13 cellular contexts compared by ENCODE assay signal in the genomic region with DNA sequence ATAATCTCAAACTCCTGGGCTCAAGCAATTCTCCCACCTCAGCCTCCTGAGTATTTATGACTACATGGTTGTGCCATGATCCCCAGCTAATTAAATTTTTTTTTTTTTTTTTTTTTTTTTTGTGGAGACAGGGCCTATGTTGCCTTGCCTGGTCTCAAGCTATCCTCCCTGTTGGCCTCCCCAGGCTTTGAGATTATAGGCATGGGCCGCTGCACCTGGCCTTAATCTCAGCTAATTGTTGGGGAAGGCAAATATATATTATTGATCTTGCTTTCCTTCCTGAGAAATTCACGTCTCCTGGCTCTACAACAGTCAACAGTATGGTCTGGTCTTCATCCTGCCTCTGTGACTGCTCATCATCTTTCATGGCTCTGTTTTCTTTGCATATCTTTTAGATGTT. TPM values are rescaled to one million over a fixed set of nuclear protein-coding genes. Genes with fewer than 3 reads are reported as not detected.
DNase-seq lines count a peak whose midpoint lies in the region; ATAC-seq and TF ChIP-seq lines count a peak whose summit lies in the region.
"Had no signal": no experiment of that assay in that cellular context is flagged by ENCODE, and none has a peak within 500 bp of the region (broad histone marks: within the 10 kb centered on the region; RNA-seq: fewer than 3 reads in every experiment).

No MANE protein-coding gene starts in this region.

- H2BK5ac ChIP-seq in mesenchymal stem cell (ENCODE audit: low read depth, low read length, poor library complexity, severe bottlenecking), result no peak overlapping the region
- H2BK5ac ChIP-seq in trophoblast cell (ENCODE audit: low read depth, low read length, poor library complexity), result no peak overlapping the region

- no peak overlapping the region for H2BK120ac ChIP-seq in mesenchymal stem cell (ENCODE audit: low read depth, low read length)
- H2BK120ac ChIP-seq in trophoblast cell (ENCODE audit: insufficient read depth, low read length, poor library complexity), result no peak overlapping the region

- H3K4me1 ChIP-seq in heart right ventricle (peaks cover 0 to 18% (median 0%) of the 10 kb centered on the region in 9 donors), mesenchymal stem cell (ENCODE audit: control insufficient read depth, insufficient read depth, low read depth, low read length) (peaks cover 4% of the 10 kb centered on the region), trophoblast cell (ENCODE audit: control insufficient read depth in 1 of 2, insufficient read depth in 2 of 2, low read length in 2 of 2) (no peaks in the 10 kb centered on the region)
- H3K4me1 ChIP-seq: Caco-2 had no signal

- H3K27ac ChIP-seq in heart right ventricle (no peak overlapping the region), mesenchymal stem cell (ENCODE audit: low read length, poor library complexity, severe bottlenecking) (no peak overlapping the region), trophoblast cell (ENCODE audit: low read depth, low read length) (no peak overlapping the region)
- H3K27ac ChIP-seq: A549 had no signal

- H3K27me3 ChIP-seq in heart right ventricle (no peaks in the 10 kb centered on the region), mesenchymal stem cell (ENCODE audit: control insufficient read depth in 1 of 2, insufficient read depth in 1 of 2, low read length in 2 of 2) (no peaks in the 10 kb centered on the region), trophoblast cell (ENCODE audit: insufficient read depth, low read length) (no peaks in the 10 kb centered on the region)

- H3K9me3 ChIP-seq in heart right ventricle (peaks cover 0 to 13% (median 6%) of the 10 kb centered on the region in 11 donors), mesenchymal stem cell (ENCODE audit: control insufficient read depth, low read length) (peaks cover 12% of the 10 kb centered on the region), trophoblast cell (ENCODE audit: insufficient read depth, low read depth, low read length) (no peaks in the 10 kb centered on the region)

- no peak overlapping the region for H3K23ac ChIP-seq in mesenchymal stem cell (ENCODE audit: low read length in 2 of 2)
- H3K23ac ChIP-seq in trophoblast cell (ENCODE audit: low read length), result no peak overlapping the region

- H3K9ac ChIP-seq in mesenchymal stem cell (ENCODE audit: low read length) (no peak overlapping the region), trophoblast cell (ENCODE audit: low read length) (no peak overlapping the region)

- WGBS in heart right ventricle, 2 donors, result 96 to 99% methylated on average over 2 of the region's 2 CpGs
- 100% methylated on average over 2 of the region's 2 CpGs for WGBS in mesenchymal stem cell
- WGBS in trophoblast cell (ENCODE audit: extremely low coverage, insufficient coverage, insufficient read length), result no CpG with 5 or more reads among the region's 2 CpGs

- ATAC-seq in Right ventricle myocardium inferior, result no peak
- no peak for ATAC-seq in heart right ventricle
- ATAC-seq: A549, GM23338 had no signal

- peaks cover 0 to 65% (median 25%) of the 10 kb centered on the region in 9 donors for H3K36me3 ChIP-seq in heart right ventricle
- H3K36me3 ChIP-seq in mesenchymal stem cell (ENCODE audit: control insufficient read depth in 1 of 2, insufficient read depth in 2 of 2, low read depth in 1 of 2, low read length in 2 of 2), result peaks cover 21 to 49% of the 10 kb centered on the region in 2 experiments
- H3K36me3 ChIP-seq in trophoblast cell (ENCODE audit: control insufficient read depth in 1 of 2, insufficient read depth in 2 of 2, low read length in 2 of 2), result peaks cover 16 to 22% of the 10 kb centered on the region in 2 experiments

- H3K4me2 ChIP-seq in mesenchymal stem cell (ENCODE audit: low read length, poor library complexity, severe bottlenecking), result no peak overlapping the region
- H3K4me2 ChIP-seq in trophoblast cell (ENCODE audit: low read length), result no peak overlapping the region
- H3K4me2 ChIP-seq: A549, GM23338 had no signal

- H3K79me1 ChIP-seq in mesenchymal stem cell (replicated peaks; ENCODE audit: low read length, poor library complexity, severe bottlenecking), result peaks cover 11% of the 10 kb centered on the region
- no peaks in the 10 kb centered on the region for H3K79me1 ChIP-seq in trophoblast cell (ENCODE audit: low read length)

- H2AFZ ChIP-seq in mesenchymal stem cell (ENCODE audit: low read depth, low read length) (no peak overlapping the region), trophoblast cell (ENCODE audit: insufficient read depth, low read length, poor library complexity) (no peak overlapping the region)
- H2AFZ ChIP-seq: GM23338 had no signal

- no peak overlapping the region for H2BK12ac ChIP-seq in mesenchymal stem cell (ENCODE audit: low read length in 2 of 2)
- H2BK12ac ChIP-seq in trophoblast cell (ENCODE audit: low read length), result no peak overlapping the region

- H2BK15ac ChIP-seq in mesenchymal stem cell (ENCODE audit: low read depth, poor library complexity, severe bottlenecking), result no peak overlapping the region

- H2AK5ac ChIP-seq in mesenchymal stem cell (ENCODE audit: low read length, severe bottlenecking), result no peak overlapping the region
- no peak overlapping the region for H2AK5ac ChIP-seq in trophoblast cell (ENCODE audit: low read length)

- H3K4ac ChIP-seq in mesenchymal stem cell (ENCODE audit: low read depth in 1 of 2, low read length in 2 of 2), result no peak overlapping the region
- no peak overlapping the region for H3K4ac ChIP-seq in trophoblast cell (ENCODE audit: low read depth, low read length)

- H4K91ac ChIP-seq in mesenchymal stem cell (ENCODE audit: low read length), result no peak overlapping the region
- no peak overlapping the region for H4K91ac ChIP-seq in trophoblast cell (ENCODE audit: low read depth, low read length)

- DNase-seq in Right ventricle myocardium inferior (ENCODE audit: missing footprints) (peak; percentile 53), heart right ventricle (no peak), NCI-H146 (lab: John Stamatoyannopoulos, UW) (peak; percentile 97), mesenchymal stem cell (no peak), trophoblast cell (no peak), NCI-H1436 treated with DMSO at 0.1 percent for 48 hours (lab: John Stamatoyannopoulos, UW) (no peak)
- DNase-seq: Caco-2; CD8-positive, alpha-beta memory T cell; DND-41; GDM1; H7 had no signal

- H3K14ac ChIP-seq in mesenchymal stem cell (ENCODE audit: low read length in 2 of 2) (no peak overlapping the region), trophoblast cell (ENCODE audit: low read length) (no peak overlapping the region)

- no peak for TF ChIP-seq CTCF in heart right ventricle (IDR thresholded peaks at IDR 0.05)

- intact Hi-C loops in Right ventricle myocardium inferior (cut with DNase I), result no loop called here
- intact Hi-C loops in heart right ventricle (cut with DNase I), result no loop called here

- H3K79me2 ChIP-seq in trophoblast cell (ENCODE audit: control insufficient read depth, insufficient read depth, low read length, poor library complexity), result peaks cover 2% of the 10 kb centered on the region

- H4K8ac ChIP-seq in mesenchymal stem cell (ENCODE audit: low read length) (peak overlapping the region; percentile 23), trophoblast cell (ENCODE audit: low read depth, low read length) (no peak overlapping the region)

- no peak overlapping the region for H3K4me3 ChIP-seq in heart right ventricle
- no peak overlapping the region for H3K4me3 ChIP-seq in mesenchymal stem cell (ENCODE audit: insufficient read depth in 1 of 2, low read depth in 1 of 2, low read length in 2 of 2)
- no peak overlapping the region for H3K4me3 ChIP-seq in trophoblast cell (ENCODE audit: low read depth, low read length)
- H3K4me3 ChIP-seq: A549, GM23338 had no signal

- peak overlapping the region in 1 of 2 experiments; percentile 21 for H3K18ac ChIP-seq in mesenchymal stem cell (ENCODE audit: low read depth in 1 of 2, low read length in 2 of 2)
- no peak overlapping the region for H3K18ac ChIP-seq in trophoblast cell (ENCODE audit: low read length)

- no peak overlapping the region for H4K12ac ChIP-seq in trophoblast cell (ENCODE audit: low read depth, low read length)

RNA-seq across cellular contexts. Expression of a gene that starts 20.1 kb away (rescaled TPM):
- 173 TPM for total RNA-seq in Right ventricle myocardium inferior
- 100 to 1,000 TPM; 133 to 178 (median 151) TPM for total RNA-seq in heart right ventricle
- 100 to 1,000 TPM in 1 of 2 donors, 10 to 100 TPM in 1; 33.3 to 166 TPM for polyA plus RNA-seq in heart right ventricle
- 67.4 TPM for polyA plus RNA-seq in mesenchymal stem cell (2013, experiment 1 of 2)
- 64.8 TPM for polyA plus RNA-seq in mesenchymal stem cell (2013, experiment 2 of 2)
- polyA plus RNA-seq in trophoblast cell (2013), result 75.3 and 78.6 TPM in 2 replicates

RNA-seq across cellular contexts. Expression of a gene that starts 23.3 kb away (rescaled TPM):
- 28.1 TPM for total RNA-seq in Right ventricle myocardium inferior
- total RNA-seq in heart right ventricle, result 10 to 100 TPM; 23.2 to 34.3 (median 30.6) TPM
- 10 to 100 TPM; 10.0 to 11.7 TPM for polyA plus RNA-seq in heart right ventricle
- 10.5 TPM for polyA plus RNA-seq in mesenchymal stem cell (2013, experiment 1 of 2)
- 10.8 TPM for polyA plus RNA-seq in mesenchymal stem cell (2013, experiment 2 of 2)
- 24.0 and 24.7 TPM in 2 replicates for polyA plus RNA-seq in trophoblast cell (2013)

RNA-seq across cellular contexts. Expression of a gene that starts 51.8 kb away (rescaled TPM):
- total RNA-seq in Right ventricle myocardium inferior, result 10.3 TPM
- total RNA-seq in heart right ventricle, result 10 to 100 TPM; 10.5 to 16.9 (median 13.8) TPM
- 10 to 100 TPM in 1 of 2 donors, 1 to 10 TPM in 1; 2.9 to 10.0 TPM for polyA plus RNA-seq in heart right ventricle
- polyA plus RNA-seq in mesenchymal stem cell (2013, experiment 1 of 2), result 10.2 TPM
- polyA plus RNA-seq in mesenchymal stem cell (2013, experiment 2 of 2), result 10.0 TPM
- polyA plus RNA-seq in trophoblast cell (2013), result 8.8 and 8.9 TPM in 2 replicates

Comparison
In these comparisons a context has a peak if more than half of its experiments do, and no peak if none do; other contexts are left out.
1. DNase-seq: peak in Right ventricle myocardium inferior (single experiment) and NCI-H146 (single experiment); none in heart right ventricle (0 of 2), mesenchymal stem cell (single experiment), trophoblast cell (0 of 2) and NCI-H1436 treated with DMSO at 0.1 percent for 48 hours (single experiment).